Comparison of ENCODE assay signal across 13 cellular contexts in the genomic region with DNA sequence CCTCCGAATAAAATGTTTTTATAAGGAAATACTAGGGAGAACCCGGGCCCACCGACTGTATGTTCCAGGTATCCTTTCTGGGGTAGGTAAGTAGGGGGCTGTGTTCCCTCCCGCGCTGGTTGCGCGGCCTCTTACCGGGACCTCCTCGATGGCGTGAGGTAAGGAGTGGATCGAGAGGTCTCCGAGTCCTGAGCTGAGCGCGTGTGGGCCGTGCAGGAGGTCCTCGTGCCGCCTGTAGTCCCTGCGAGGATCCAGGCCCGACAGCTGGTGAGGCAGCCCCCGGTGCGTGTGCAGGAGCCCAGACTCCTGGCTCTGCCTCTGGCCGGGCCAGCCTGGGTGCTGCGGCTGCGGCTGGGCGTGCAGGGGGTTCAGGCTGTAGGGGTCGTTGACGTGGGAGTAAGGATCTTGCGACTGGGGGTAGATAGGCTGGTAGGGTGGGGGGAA. TPM values are rescaled to one million over a fixed set of nuclear protein-coding genes. Genes with fewer than 3 reads are reported as not detected.
DNase-seq lines count a peak whose midpoint lies in the region; ATAC-seq and TF ChIP-seq lines count a peak whose summit lies in the region.
"Had no signal": no experiment of that assay in that cellular context is flagged by ENCODE, and none has a peak within 500 bp of the region (broad histone marks: within the 10 kb centered on the region; RNA-seq: fewer than 3 reads in every experiment).

No MANE protein-coding gene starts in this region.

- peaks cover 40% of the 10 kb centered on the region for H3K4me1 Mint-ChIP-seq in activated CD4-positive, alpha-beta memory T cell treated with anti-CD3 and anti-CD28 coated beads, Interleukin-2, amount 10 ng/mL, durations not matched to agents 7 days and 5 days
- peaks cover 29% of the 10 kb centered on the region for H3K4me1 Mint-ChIP-seq in activated CD4-positive, alpha-beta memory T cell treated with anti-CD3 and anti-CD28 coated beads for 36 hours (ENCODE audit: low read depth)
- peaks cover 28% of the 10 kb centered on the region for H3K4me1 Mint-ChIP-seq in stimulated activated memory B cell treated with anti-CD40 and anti-IgM and Interleukin-4, amounts not matched to agents 10 μg/mL and 1 μg/mL and 100 μg/mL, for 72 hours

- peak overlapping the region; percentile 68 to 97 for H3K4me3 ChIP-seq in foreskin fibroblast (ENCODE audit: low read depth in 1 of 2, low read length in 2 of 2)
- H3K4me3 ChIP-seq: GM12878 had no signal

- H3K9me3 Mint-ChIP-seq in activated CD4-positive, alpha-beta memory T cell treated with anti-CD3 and anti-CD28 coated beads, Interleukin-2, amount 10 ng/mL, durations not matched to agents 7 days and 5 days = peaks cover 7% of the 10 kb centered on the region
- H3K9me3 Mint-ChIP-seq in activated CD4-positive, alpha-beta memory T cell treated with anti-CD3 and anti-CD28 coated beads for 36 hours = peaks cover 25% of the 10 kb centered on the region
- peaks cover 18% of the 10 kb centered on the region for H3K9me3 Mint-ChIP-seq in stimulated activated memory B cell treated with anti-CD40 and anti-IgM and Interleukin-4, amounts not matched to agents 10 μg/mL and 1 μg/mL and 100 μg/mL, for 72 hours

- POLR2A ChIA-PET in activated CD4-positive, alpha-beta memory T cell treated with anti-CD3 and anti-CD28 coated beads, Interleukin-2, amount 10 ng/mL, durations not matched to agents 7 days and 5 days (lab: Charles Lee) = no interaction called here
- POLR2A ChIA-PET in activated CD4-positive, alpha-beta memory T cell treated with anti-CD3 and anti-CD28 coated beads for 36 hours (lab: Charles Lee) = no interaction called here
- POLR2A ChIA-PET in RWPE1 (lab: Yijun Ruan, JAX; ENCODE audit: low non-redundant PET) = no interaction called here

- DNase-seq in activated CD4-positive, alpha-beta memory T cell treated with anti-CD3 and anti-CD28 coated beads, Interleukin-2, amount 10 ng/mL, durations not matched to agents 7 days and 5 days = no peak
- DNase-seq in activated CD4-positive, alpha-beta memory T cell treated with anti-CD3 and anti-CD28 coated beads for 36 hours = no peak
- DNase-seq in RWPE1 (ENCODE audit: low spot score) = no peak
- peak in 1 of 2 donors; percentile 45 for DNase-seq in foreskin fibroblast
- no peak for DNase-seq in erythroblast (lab: John Stamatoyannopoulos, UW)
- DNase-seq in H4 (ENCODE audit: low spot score) = no peak
- DNase-seq in stimulated activated CD4-positive, alpha-beta T cell treated with anti-CD3 and anti-CD28 coated beads, Interleukin-4, amount 100 ng/mL, for 24 hours = no peak
- DNase-seq: activated CD8-positive, alpha-beta memory T cell treated with anti-CD3 and anti-CD28 coated beads, Interleukin-2, amount 50 U/mL, for 4 hours; BE2C; NCI-H1417 treated with DMSO at 0.1 percent for 48 hours; nucleus accumbens had no signal

- ATAC-seq in stimulated activated memory B cell treated with anti-CD40 and anti-IgM and Interleukin-4, amounts not matched to agents 10 μg/mL and 1 μg/mL and 100 μg/mL, for 72 hours = no peak
- ATAC-seq: GM12878 had no signal

- peaks cover 86% of the 10 kb centered on the region for H3K27me3 Mint-ChIP-seq in activated CD4-positive, alpha-beta memory T cell treated with anti-CD3 and anti-CD28 coated beads, Interleukin-2, amount 10 ng/mL, durations not matched to agents 7 days and 5 days
- H3K27me3 Mint-ChIP-seq in activated CD4-positive, alpha-beta memory T cell treated with anti-CD3 and anti-CD28 coated beads for 36 hours = peaks cover 68% of the 10 kb centered on the region
- H3K27me3 Mint-ChIP-seq in stimulated activated memory B cell treated with anti-CD40 and anti-IgM and Interleukin-4, amounts not matched to agents 10 μg/mL and 1 μg/mL and 100 μg/mL, for 72 hours = peaks cover 81% of the 10 kb centered on the region

- peak overlapping the region; percentile 99 for H3K27ac ChIP-seq in RWPE1

- TF ChIP-seq POLR2A in erythroblast (IDR thresholded peaks at IDR 0.05; ENCODE audit: low read length) = no peak

- intact Hi-C loops in activated CD4-positive, alpha-beta memory T cell treated with anti-CD3 and anti-CD28 coated beads for 36 hours (cut with micrococcal nuclease) = loop anchor here (10.0 kb wide), 1 partner anchor 315 kb away; a partner anchor contains a TSS

- CTCF ChIA-PET in activated CD4-positive, alpha-beta memory T cell treated with anti-CD3 and anti-CD28 coated beads, Interleukin-2, amount 10 ng/mL, durations not matched to agents 7 days and 5 days (lab: Charles Lee) = no interaction called here
- CTCF ChIA-PET in activated CD4-positive, alpha-beta memory T cell treated with anti-CD3 and anti-CD28 coated beads for 36 hours (lab: Charles Lee) = interaction anchor here (1.1 kb wide), 1 partner anchor 9 kb away, joined by 3 read pairs; no protein-coding TSS in a partner anchor
- CTCF ChIA-PET in RWPE1 (lab: Yijun Ruan, JAX) = interaction anchor here (0.6 kb wide), 2 partner anchors 20 to 69 kb away, joined by 4 to 7 read pairs; no protein-coding TSS in a partner anchor

- peak overlapping the region; percentile 85 for H3K4me3 Mint-ChIP-seq in activated CD4-positive, alpha-beta memory T cell treated with anti-CD3 and anti-CD28 coated beads, Interleukin-2, amount 10 ng/mL, durations not matched to agents 7 days and 5 days
- no peak overlapping the region for H3K4me3 Mint-ChIP-seq in activated CD4-positive, alpha-beta memory T cell treated with anti-CD3 and anti-CD28 coated beads for 36 hours
- H3K4me3 Mint-ChIP-seq in stimulated activated memory B cell treated with anti-CD40 and anti-IgM and Interleukin-4, amounts not matched to agents 10 μg/mL and 1 μg/mL and 100 μg/mL, for 72 hours = peak overlapping the region; percentile 33

- H3K36me3 Mint-ChIP-seq in activated CD4-positive, alpha-beta memory T cell treated with anti-CD3 and anti-CD28 coated beads, Interleukin-2, amount 10 ng/mL, durations not matched to agents 7 days and 5 days (ENCODE audit: low read depth) = peaks cover 36% of the 10 kb centered on the region
- H3K36me3 Mint-ChIP-seq in activated CD4-positive, alpha-beta memory T cell treated with anti-CD3 and anti-CD28 coated beads for 36 hours = peaks cover 19% of the 10 kb centered on the region
- H3K36me3 Mint-ChIP-seq in stimulated activated memory B cell treated with anti-CD40 and anti-IgM and Interleukin-4, amounts not matched to agents 10 μg/mL and 1 μg/mL and 100 μg/mL, for 72 hours = peaks cover 23% of the 10 kb centered on the region

- TF ChIP-seq CTCF in RWPE1 (conservative IDR thresholded peaks at IDR 0.05; ENCODE audit: low read depth) (no peak), foreskin fibroblast (IDR thresholded peaks at IDR 0.05; ENCODE audit: low read depth, low read length) (no peak)

- H3K27ac Mint-ChIP-seq in activated CD4-positive, alpha-beta memory T cell treated with anti-CD3 and anti-CD28 coated beads, Interleukin-2, amount 10 ng/mL, durations not matched to agents 7 days and 5 days = no peak overlapping the region
- no peak overlapping the region for H3K27ac Mint-ChIP-seq in activated CD4-positive, alpha-beta memory T cell treated with anti-CD3 and anti-CD28 coated beads for 36 hours
- no peak overlapping the region for H3K27ac Mint-ChIP-seq in stimulated activated memory B cell treated with anti-CD40 and anti-IgM and Interleukin-4, amounts not matched to agents 10 μg/mL and 1 μg/mL and 100 μg/mL, for 72 hours

RNA-seq across cellular contexts. Expression of a gene that starts 5.1 kb away (rescaled TPM):
- under 1 TPM in 1 of 2 experiments, not detected in 1; 0.20 TPM for total RNA-seq in activated CD4-positive, alpha-beta memory T cell treated with anti-CD3 and anti-CD28 coated beads, Interleukin-2, amount 10 ng/mL, durations not matched to agents 7 days and 5 days
- total RNA-seq in activated CD4-positive, alpha-beta memory T cell treated with anti-CD3 and anti-CD28 coated beads for 36 hours = under 1 TPM in 1 of 2 experiments, not detected in 1; 0.21 TPM
- 5.0 and 5.4 TPM in 2 replicates for total RNA-seq in H4 (2014; rRNA removed; shearing (Covaris generic))
